Comparison of ENCODE assay signal across 33 cellular contexts in the genomic region with DNA sequence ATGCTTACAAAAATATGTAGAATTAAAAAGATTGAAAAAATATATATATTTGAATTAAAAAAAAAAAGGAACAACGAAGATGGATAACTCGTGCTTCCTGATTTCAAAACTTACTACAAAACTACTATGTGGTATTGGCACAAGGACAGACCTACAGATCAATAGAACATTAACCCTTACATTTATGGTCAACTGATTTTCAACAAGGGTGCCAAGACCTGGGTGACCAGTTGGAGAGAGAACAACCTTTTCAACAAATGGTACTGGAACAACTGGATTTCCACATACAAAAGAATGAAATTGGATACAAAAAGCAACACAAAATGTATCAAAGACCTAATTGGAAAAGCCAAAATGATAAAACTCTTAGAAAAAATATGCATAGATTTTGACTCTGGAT.
"Had no signal": no experiment of that assay in that cellular context is flagged by ENCODE, and none has a peak within 500 bp of the region (broad histone marks: within the 10 kb centered on the region; RNA-seq: fewer than 3 reads in every experiment).

No MANE protein-coding gene starts in this region.

- H3K27ac ChIP-seq: adrenal gland, body of pancreas, brain microvascular endothelial cell, breast epithelium, VCaP had no signal

- H3K4me3 ChIP-seq: adrenal gland, body of pancreas, breast epithelium had no signal

- H3K27me3 ChIP-seq: adrenal gland, body of pancreas, brain microvascular endothelial cell, breast epithelium had no signal

- DNase-seq: activated B cell treated with CpG ODN at 0.5 μM for 24 hours; activated CD4-positive, alpha-beta memory T cell treated with anti-CD3 and anti-CD28 coated beads for 36 hours; activated CD4-positive, alpha-beta T cell treated with anti-CD3 and anti-CD28 coated beads for 4 hours; activated CD4-positive, alpha-beta T cell treated with anti-CD3 and anti-CD28 coated beads, Interleukin-2, amount 10 ng/mL, durations not matched to agents 24 days and 14 days; activated CD4-positive, alpha-beta T cell treated with anti-CD3 and anti-CD28 coated beads, Interleukin-2, amount 50 U/mL, for 1 hour; activated CD4-positive, alpha-beta T cell treated with anti-CD3 and anti-CD28 coated beads, Interleukin-2, amount 50 U/mL, for 4 hours; activated CD4-positive, CD25-positive, alpha-beta regulatory T cell treated with anti-CD3 and anti-CD28 coated beads, Interleukin-2, amount 50 U/mL, for 72 hours; activated CD8-positive, alpha-beta memory T cell treated with anti-CD3 and anti-CD28 coated beads, Interleukin-2, amount 50 U/mL, for 4 hours; activated CD8-positive, alpha-beta T cell treated with anti-CD3 and anti-CD28 coated beads for 36 hours; activated effector memory CD4-positive, alpha-beta T cell treated with anti-CD3 and anti-CD28 coated beads, Interleukin-2, amount 50 U/mL, for 16 hours; activated gamma-delta T cell treated with Interleukin-2 at 50 U/mL for 16 hours; activated naive CD4-positive, alpha-beta T cell; activated naive CD4-positive, alpha-beta T cell treated with anti-CD3 and anti-CD28 coated beads for 36 hours; activated naive CD4-positive, alpha-beta T cell treated with anti-CD3 and anti-CD28 coated beads, Interleukin-2, amount 50 U/mL, for 16 hours; activated naive CD8-positive, alpha-beta T cell treated with anti-CD3 and anti-CD28 coated beads for 36 hours; activated T-cell treated with anti-CD3 and anti-CD28 coated beads for 4 hours; activated T-cell treated with anti-CD3 and anti-CD28 coated beads, Interleukin-2, amount 50 U/mL, for 1 hour; activated T-cell treated with anti-CD3 and anti-CD28 coated beads, Interleukin-2, amount 50 U/mL, for 4 hours; activated T-cell treated with anti-CD3 and anti-CD28 coated beads, Interleukin-2, amount 50 U/mL, for 72 hours; adrenal gland; amniotic stem cell; aorta; body of pancreas; brain microvascular endothelial cell; central memory CD4-positive, alpha-beta T cell; T-helper 2 cell; T-helper 9 cell had no signal

- H3K36me3 ChIP-seq: breast epithelium had no signal

- H3K9me3 ChIP-seq: adrenal gland, body of pancreas, breast epithelium had no signal

- FAIRE-seq: astrocyte, TTC549 had no signal

- ATAC-seq: activated CD8-positive, alpha-beta T cell treated with anti-CD3 and anti-CD28 coated beads for 36 hours; activated naive CD4-positive, alpha-beta T cell treated with anti-CD3 and anti-CD28 coated beads, Interleukin-2, amount 50 U/mL, for 72 hours; activated T-cell treated with anti-CD3 and anti-CD28 coated beads, Interleukin-2, amount 50 U/mL, for 4 hours; activated T-cell treated with anti-CD3 and anti-CD28 coated beads, Interleukin-2, amount 50 U/mL, for 72 hours; activated T-helper 17 cell treated with anti-CD3 and anti-CD28 coated beads, Interleukin-2, amount 50 U/mL, for 72 hours; body of pancreas had no signal
